ENCODE assay signal across 27 cellular contexts in genomic region chr2:37630298-37630697, GRCh38. TPM values are rescaled to one million over a fixed set of nuclear protein-coding genes. Genes with fewer than 3 reads are reported as not detected.
DNase-seq lines count a peak whose midpoint lies in the region; ATAC-seq and TF ChIP-seq lines count a peak whose summit lies in the region.
"Had no signal": no experiment of that assay in that cellular context is flagged by ENCODE, and none has a peak within 500 bp of the region (broad histone marks: within the 10 kb centered on the region; RNA-seq: fewer than 3 reads in every experiment).

No MANE protein-coding gene starts in this region.

- no peak overlapping the region for H3K4me3 ChIP-seq in fibroblast of the aortic adventitia (ENCODE audit: low read depth, low read length)
- H3K4me3 ChIP-seq: breast epithelium, hepatocyte had no signal

- DNase-seq in EH (ENCODE audit: low read depth) (peak; percentile 36), NCI-H69 (lab: John Stamatoyannopoulos, UW) (peak; percentile 30), fibroblast of the aortic adventitia (ENCODE audit: low read depth) (peak; percentile 59), sciatic nerve (ENCODE audit: low spot score) (no peak), NCI-H446 treated with DMSO at 0.1 percent for 48 hours (lab: John Stamatoyannopoulos, UW) (no peak), GOT3 (lab: John Stamatoyannopoulos, UW) (no peak)
- DNase-seq: activated CD8-positive, alpha-beta memory T cell treated with anti-CD3 and anti-CD28 coated beads for 24 hours; activated naive CD4-positive, alpha-beta T cell; activated T-cell treated with anti-CD3 and anti-CD28 coated beads, Interleukin-2, amount 50 U/mL, for 48 hours; amniotic stem cell; C1 segment of cervical spinal cord; Calu3; DMS79 treated with DMSO at 0.1 percent for 48 hours; foreskin melanocyte; Kasumi-1; NCI-H1048; NCI-H1694; NCI-H2171; NCI-H524; nucleus accumbens; PC-3; trophoblast cell had no signal

- TF ChIP-seq CTCF in fibroblast of the aortic adventitia (IDR thresholded peaks at IDR 0.05; ENCODE audit: insufficient read depth, low read length), result no peak

- peak; percentile 50 for ATAC-seq in sciatic nerve
- no peak for ATAC-seq in HG02588 (IDR thresholded peaks at IDR 0.05; ENCODE audit: unreplicated experiment)
- ATAC-seq: HepG2, PC-3, Right ventricle myocardium inferior had no signal

- intact Hi-C loops in sciatic nerve (cut with DNase I), result no loop called here

RNA-seq across cellular contexts. Expression of gene CDC42EP3, which starts 41.1 kb away (rescaled TPM):
- 30.5 and 34.7 TPM in 2 replicates for total RNA-seq in fibroblast of the aortic adventitia (ENCODE audit: low replicate concordance)
- total RNA-seq in sciatic nerve, result 53.1 TPM
- total RNA-seq: HepG2 had no signal

Comparison
In these comparisons a context has a peak if more than half of its experiments do, and no peak if none do; other contexts are left out.
1. DNase-seq: peak in EH (single experiment), NCI-H69 (single experiment) and fibroblast of the aortic adventitia (single experiment); none in sciatic nerve (single experiment), NCI-H446 treated with DMSO at 0.1 percent for 48 hours (single experiment) and GOT3 (single experiment).